20 cellular contexts compared by ENCODE assay signal in genomic region chr11:2363816-2364370, GRCh38. TPM values are rescaled to one million over a fixed set of nuclear protein-coding genes. Genes with fewer than 3 reads are reported as not detected.
A peak's percentile ranks its signal among the peaks of the same experiment; 100 is the strongest.
DNase-seq lines count a peak whose midpoint lies in the region; ATAC-seq lines count a peak whose summit lies in the region.
"Had no signal": no experiment of that assay in that cellular context is flagged by ENCODE, and none has a peak within 500 bp of the region (broad histone marks: within the 10 kb centered on the region; RNA-seq: fewer than 3 reads in every experiment).

No MANE protein-coding gene starts in this region.

- no peak overlapping the region for H3K23ac ChIP-seq in neuronal stem cell (ENCODE audit: low read depth, low read length, poor library complexity)

- H3K27ac ChIP-seq in neuronal stem cell (replicated peaks; ENCODE audit: low read length): no peak overlapping the region
- H3K27ac ChIP-seq: 22Rv1, BLaER1, C4-2B had no signal

- H3K79me1 ChIP-seq in neuronal stem cell (ENCODE audit: low read depth, low read length): no peaks in the 10 kb centered on the region

- H3K4me1 ChIP-seq in neuronal stem cell (ENCODE audit: control insufficient read depth in 2 of 2, insufficient read depth in 1 of 2, low read depth in 1 of 2, low read length in 2 of 2): peaks cover 0 to 2% of the 10 kb centered on the region in 2 donors
- H3K4me1 ChIP-seq: HAP-1 had no signal

- H3K18ac ChIP-seq in neuronal stem cell (ENCODE audit: low read length): no peak overlapping the region

- no peak for ATAC-seq in left cardiac atrium
- no peak for ATAC-seq in Right ventricle myocardium inferior
- no peak for ATAC-seq in stimulated activated effector memory CD8-positive, alpha-beta T cell treated with anti-CD3 and anti-CD28 coated beads, Interleukin-12 subunit alpha, Interleukin-12 subunit beta, amount 100 ng/mL, for 72 hours
- ATAC-seq in GM21528 (IDR thresholded peaks at IDR 0.05; ENCODE audit: low FRiP score, unreplicated experiment): no peak
- ATAC-seq: GM12878, GM23338 had no signal

- no peaks in the 10 kb centered on the region for H3K9me3 Mint-ChIP-seq in stimulated activated effector memory CD8-positive, alpha-beta T cell treated with anti-CD3 and anti-CD28 coated beads, Interleukin-12 subunit alpha, Interleukin-12 subunit beta, amount 100 ng/mL, for 72 hours
- H3K9me3 Mint-ChIP-seq: CD4-positive, alpha-beta T cell; CD8-positive, alpha-beta memory T cell; GM23338; HFFc6 had no signal

- H3K14ac ChIP-seq in neuronal stem cell (ENCODE audit: low read length): peak overlapping the region; percentile 10

- H3K36me3 Mint-ChIP-seq in stimulated activated effector memory CD8-positive, alpha-beta T cell treated with anti-CD3 and anti-CD28 coated beads, Interleukin-12 subunit alpha, Interleukin-12 subunit beta, amount 100 ng/mL, for 72 hours: no peaks in the 10 kb centered on the region
- H3K36me3 Mint-ChIP-seq: CD8-positive, alpha-beta memory T cell had no signal

- H3K4me2 ChIP-seq in neuronal stem cell (ENCODE audit: insufficient read depth, low read length, poor library complexity, severe bottlenecking): no peak overlapping the region
- H3K4me2 ChIP-seq: GM23338 had no signal

- no CpG with 5 or more reads among the region's 11 CpGs for WGBS in neuronal stem cell (ENCODE audit: extremely low coverage in 2 of 2, insufficient read length in 2 of 2, insufficient replicate concordance in 1 of 2), 2 donors

- no peaks in the 10 kb centered on the region for H3K4me1 Mint-ChIP-seq in stimulated activated effector memory CD8-positive, alpha-beta T cell treated with anti-CD3 and anti-CD28 coated beads, Interleukin-12 subunit alpha, Interleukin-12 subunit beta, amount 100 ng/mL, for 72 hours
- H3K4me1 Mint-ChIP-seq: CD8-positive, alpha-beta memory T cell; GM23338 had no signal

- no peak overlapping the region for H3K9ac ChIP-seq in neuronal stem cell (ENCODE audit: low read depth, low read length, poor library complexity)
- H3K9ac ChIP-seq: BLaER1 had no signal

- no peak overlapping the region for H2AK5ac ChIP-seq in neuronal stem cell (ENCODE audit: low read depth, low read length)

- no peak overlapping the region for H4K8ac ChIP-seq in neuronal stem cell (ENCODE audit: low read depth, low read length)

- H2BK120ac ChIP-seq in neuronal stem cell (ENCODE audit: low read depth, low read length): no peak overlapping the region

- no peaks in the 10 kb centered on the region for H3K36me3 ChIP-seq in neuronal stem cell (replicated peaks in 1 of 2; ENCODE audit: control insufficient read depth in 2 of 2, insufficient read depth in 2 of 2, low read length in 2 of 2)
- H3K36me3 ChIP-seq: BLaER1, HAP-1 had no signal

- H2BK12ac ChIP-seq in neuronal stem cell (ENCODE audit: low read length): no peak overlapping the region

- H3K27ac Mint-ChIP-seq in stimulated activated effector memory CD8-positive, alpha-beta T cell treated with anti-CD3 and anti-CD28 coated beads, Interleukin-12 subunit alpha, Interleukin-12 subunit beta, amount 100 ng/mL, for 72 hours: peak overlapping the region; percentile 46
- H3K27ac Mint-ChIP-seq: B cell; CD4-positive, alpha-beta T cell; CD8-positive, alpha-beta memory T cell; GM23338; HFFc6 had no signal

- DNase-seq in left cardiac atrium (peak; percentile 15), Right ventricle myocardium inferior (ENCODE audit: missing footprints) (no peak), neuronal stem cell (ENCODE audit: low spot score) (no peak)
- DNase-seq in stimulated activated effector memory CD8-positive, alpha-beta T cell treated with anti-CD3 and anti-CD28 coated beads, Interleukin-12 subunit alpha, Interleukin-12 subunit beta, amount 100 ng/mL, for 72 hours (ENCODE audit: low spot score in 2 of 2): no peak
- DNase-seq in stimulated activated CD4-positive, alpha-beta T cell treated with anti-CD3 and anti-CD28 coated beads, Interleukin-2, amount 100 ng/mL, for 48 hours: no peak
- DNase-seq: CD4-positive, alpha-beta T cell; CD8-positive, alpha-beta memory T cell; DMS 273 treated with DMSO at 0.1 percent for 48 hours; DMS79; EL; GDM1; HFFc6 had no signal

- H3K4ac ChIP-seq in neuronal stem cell (ENCODE audit: low read length): no peak overlapping the region

- no peak overlapping the region for H2AFZ ChIP-seq in neuronal stem cell (ENCODE audit: low read length)
- H2AFZ ChIP-seq: GM23338 had no signal

- H3K4me3 ChIP-seq in neuronal stem cell (ENCODE audit: low read length in 2 of 2): no peak overlapping the region
- H3K4me3 ChIP-seq: BLaER1, GM12878, GM23338, HAP-1 had no signal

- H2BK15ac ChIP-seq in neuronal stem cell (ENCODE audit: low read length): no peak overlapping the region

- H3K9me3 ChIP-seq in neuronal stem cell (replicated peaks in 1 of 2; ENCODE audit: control insufficient read depth in 2 of 2, insufficient read depth in 1 of 2, low read depth in 1 of 2, low read length in 2 of 2): peaks cover 0 to 2% of the 10 kb centered on the region in 2 donors
- H3K9me3 ChIP-seq: BLaER1, HAP-1 had no signal

- H4K91ac ChIP-seq in neuronal stem cell (ENCODE audit: low read depth, low read length, poor library complexity): no peak overlapping the region

- H3K27me3 ChIP-seq in neuronal stem cell (ENCODE audit: control insufficient read depth in 3 of 3, insufficient read depth in 3 of 3, low read depth in 1 of 3, low read length in 3 of 3): no peaks in the 10 kb centered on the region
- H3K27me3 ChIP-seq: BLaER1 had no signal

- intact Hi-C loops in left cardiac atrium (cut with DNase I): loop anchor here in 1 of 2 donors (10.0 kb wide), 1 partner anchor 51 kb away; no protein-coding TSS in a partner anchor
- intact Hi-C loops in Right ventricle myocardium inferior (cut with DNase I): no loop called here

- no peak overlapping the region for H2BK5ac ChIP-seq in neuronal stem cell (ENCODE audit: low read length)

- no peak overlapping the region for H3K4me3 Mint-ChIP-seq in stimulated activated effector memory CD8-positive, alpha-beta T cell treated with anti-CD3 and anti-CD28 coated beads, Interleukin-12 subunit alpha, Interleukin-12 subunit beta, amount 100 ng/mL, for 72 hours
- H3K4me3 Mint-ChIP-seq: B cell; CD4-positive, alpha-beta T cell; CD8-positive, alpha-beta memory T cell; GM23338; HFFc6 had no signal

RNA-seq across cellular contexts. Expression of gene CD81, which starts 13.2 kb away (rescaled TPM):
- total RNA-seq in left cardiac atrium (100 to 1,000 TPM; 699 to 773 TPM), Right ventricle myocardium inferior (531 TPM)
- polyA plus RNA-seq in neuronal stem cell (2013, experiment 1 of 2): 200 TPM
- 195 TPM for polyA plus RNA-seq in neuronal stem cell (2013, experiment 2 of 2)

RNA-seq across cellular contexts. Expression of gene TSSC4, which starts 36.7 kb away (rescaled TPM):
- total RNA-seq in left cardiac atrium (10 to 100 TPM; 34.9 to 45.7 TPM), Right ventricle myocardium inferior (31.4 TPM)
- 50.8 TPM for polyA plus RNA-seq in neuronal stem cell (2013, experiment 1 of 2)
- 54.1 TPM for polyA plus RNA-seq in neuronal stem cell (2013, experiment 2 of 2)
